In genomic region chr12:131896811-131897270, GRCh38 we compare ENCODE assay signal across 8 cellular contexts. TPM values are rescaled to one million over a fixed set of nuclear protein-coding genes. Genes with fewer than 3 reads are reported as not detected.
DNase-seq lines count a peak whose midpoint lies in the region; ATAC-seq, FAIRE-seq and TF ChIP-seq lines count a peak whose summit lies in the region.

No MANE protein-coding gene starts in this region.

- POLR2A ChIA-PET in A549 (lab: Yijun Ruan, JAX): interaction anchor here (1.0 to 1.4 kb wide), 4 partner anchors 31 to 43 kb away, joined by 3 to 5 read pairs (median 4); no protein-coding TSS in a partner anchor

- H2AFZ ChIP-seq in MM.1S (ENCODE audit: low read length): no peak overlapping the region

- ATAC-seq in A549: no peak; a peak in 1 of 6 replicates

- intact Hi-C loops in dendritic cell treated with granulocyte-macrophage colony-stimulating factor and Interleukin-4, amounts not matched to agents 40 ng/mL and 50 ng/mL, for 4 days (cut with micrococcal nuclease): loop anchor here (5.0 to 10.0 kb wide), 3 partner anchors 35 to 62 kb away; partner anchors contain the start of gene EP400

- TF ChIP-seq RAD21 in A549 (conservative IDR thresholded peaks at IDR 0.05 in 1 of 2, IDR thresholded peaks at IDR 0.05 in 1 of 2): no peak

- peak overlapping the region; percentile 93 for H3K4me3 ChIP-seq in A549
- H3K4me3 ChIP-seq in MM.1S (ENCODE audit: low read length): peak overlapping the region; percentile 67
- H3K4me3 ChIP-seq in mucosa of stomach (ENCODE audit: low read length): peak overlapping the region; percentile 83

- no peak for DNase-seq in A549 (ENCODE audit: low read depth in 1 of 2, low spot score in 1 of 2)
- no peak for DNase-seq in MM.1S
- DNase-seq in NOMO-1 treated with DMSO at 0.1 percent for 48 hours (lab: John Stamatoyannopoulos, UW; ENCODE audit: unreplicated experiment): no peak
- DNase-seq in activated gamma-delta T cell (lab: John Stamatoyannopoulos, UW): no peak
- no peak for DNase-seq in OCI-M1 (lab: John Stamatoyannopoulos, UW)
- DNase-seq in activated effector memory CD4-positive, alpha-beta T cell treated with Interleukin-2 at 50 U/mL for 16 hours: no peak

- H3K4me1 ChIP-seq in A549: peaks cover 43% of the 10 kb centered on the region
- no peaks in the 10 kb centered on the region for H3K4me1 ChIP-seq in MM.1S (ENCODE audit: low read length)
- H3K4me1 ChIP-seq in mucosa of stomach (ENCODE audit: control insufficient read depth, insufficient read depth, low read length): peaks cover 24% of the 10 kb centered on the region

- H3F3A ChIP-seq in MM.1S (ENCODE audit: insufficient read depth, low read length): no peaks in the 10 kb centered on the region

- H3K27me3 ChIP-seq in MM.1S (replicated peaks; ENCODE audit: insufficient read depth, low read length) (no peaks in the 10 kb centered on the region), mucosa of stomach (ENCODE audit: control insufficient read depth, insufficient read depth, low read length) (no peaks in the 10 kb centered on the region)

- H3K4me1 Mint-ChIP-seq in dendritic cell treated with granulocyte-macrophage colony-stimulating factor and Interleukin-4, amounts not matched to agents 40 ng/mL and 50 ng/mL, for 4 days (ENCODE audit: low read depth): peaks cover 33% of the 10 kb centered on the region

- TF ChIP-seq EP300 in A549 (IDR thresholded peaks at IDR 0.05): no peak

- no peaks in the 10 kb centered on the region for H3K36me3 ChIP-seq in MM.1S (replicated peaks; ENCODE audit: insufficient read depth, low read length)
- no peaks in the 10 kb centered on the region for H3K36me3 ChIP-seq in mucosa of stomach (ENCODE audit: control insufficient read depth, insufficient read depth, low read length)

- H3K27ac ChIP-seq in A549 (peak overlapping the region; percentile 98 to 99), MM.1S (ENCODE audit: low read length) (peak overlapping the region; percentile 67; the same call in 1 of the 2 replicates)

- H3K9me3 ChIP-seq in A549 (no peaks in the 10 kb centered on the region), MM.1S (replicated peaks; ENCODE audit: insufficient read depth, low read length) (no peaks in the 10 kb centered on the region), mucosa of stomach (ENCODE audit: control insufficient read depth, low read length) (no peaks in the 10 kb centered on the region)

- peaks cover 54% of the 10 kb centered on the region for H3K36me3 Mint-ChIP-seq in dendritic cell treated with granulocyte-macrophage colony-stimulating factor and Interleukin-4, amounts not matched to agents 40 ng/mL and 50 ng/mL, for 4 days (ENCODE audit: low read depth)

- H3K9me2 ChIP-seq in MM.1S (replicated peaks; ENCODE audit: insufficient read depth, low read length): no peaks in the 10 kb centered on the region

- CTCF ChIA-PET in A549 (lab: Yijun Ruan, JAX): interaction anchor here (0.6 to 2.5 kb wide), 5 partner anchors 8 to 190 kb away, joined by 3 to 7 read pairs (median 3); no protein-coding TSS in a partner anchor

- FAIRE-seq in A549 (lab: Jason Lieb, UNC): no peak

- H3K4me3 Mint-ChIP-seq in dendritic cell treated with granulocyte-macrophage colony-stimulating factor and Interleukin-4, amounts not matched to agents 40 ng/mL and 50 ng/mL, for 4 days: peak overlapping the region; percentile 83

- H3K79me2 ChIP-seq in MM.1S (ENCODE audit: low read length): no peaks in the 10 kb centered on the region; the same call in 1 of the 2 replicates

- peak overlapping the region; percentile 87 for H3K27ac Mint-ChIP-seq in dendritic cell treated with granulocyte-macrophage colony-stimulating factor and Interleukin-4, amounts not matched to agents 40 ng/mL and 50 ng/mL, for 4 days

- no peaks in the 10 kb centered on the region for H4K20me1 ChIP-seq in MM.1S (ENCODE audit: insufficient read depth, low read length)

- H3K4me2 ChIP-seq in A549 (peak overlapping the region; percentile 100), MM.1S (ENCODE audit: low read depth, low read length) (peak overlapping the region; percentile 87)

- TF ChIP-seq CTCF in A549 (IDR thresholded peaks at IDR 0.05) (no peak), MM.1S (IDR thresholded peaks at IDR 0.05; ENCODE audit: low read length) (no peak)

- 81% methylated on average over 13 of the region's 14 CpGs for WGBS in A549 (ENCODE audit: missing lambda C conversion rate)

- no peak for TF ChIP-seq POLR2A in A549 (IDR thresholded peaks at IDR 0.05; ENCODE audit: low read length)

- H3K27me3 Mint-ChIP-seq in dendritic cell treated with granulocyte-macrophage colony-stimulating factor and Interleukin-4, amounts not matched to agents 40 ng/mL and 50 ng/mL, for 4 days: no peaks in the 10 kb centered on the region

- H3K9me3 Mint-ChIP-seq in dendritic cell treated with granulocyte-macrophage colony-stimulating factor and Interleukin-4, amounts not matched to agents 40 ng/mL and 50 ng/mL, for 4 days: no peaks in the 10 kb centered on the region

- H3K9ac ChIP-seq in MM.1S (ENCODE audit: low read length) (peak overlapping the region; percentile 82), mucosa of stomach (ENCODE audit: low read length) (peak overlapping the region; percentile 87)

TF ChIP-seq in A549, 52 proteins besides CTCF, POLR2A, EP300 and RAD21:
- no peak for TF ChIP-seq RCOR1 (IDR thresholded peaks at IDR 0.05; ENCODE audit: low read depth, low read length)
- TF ChIP-seq CHD4 (IDR thresholded peaks at IDR 0.05; ENCODE audit: borderline replicate concordance): no peak
- no peak for TF ChIP-seq HOXB13 (CRISPR knock-in tag; IDR thresholded peaks at IDR 0.05; ENCODE audit: low read depth)
- TF ChIP-seq, protein P1, sequence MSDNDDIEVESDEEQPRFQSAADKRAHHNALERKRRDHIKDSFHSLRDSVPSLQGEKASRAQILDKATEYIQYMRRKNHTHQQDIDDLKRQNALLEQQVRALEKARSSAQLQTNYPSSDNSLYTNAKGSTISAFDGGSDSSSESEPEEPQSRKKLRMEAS (IDR thresholded peaks at IDR 0.05): peak; percentile 9; the same call in 1 of the 2 replicates

RNA-seq across cellular contexts. Expression of gene ULK1, which starts 2.4 kb away (rescaled TPM):
- polyA plus RNA-seq in A549 (2011; rRNA removed): 15.1 and 18.4 TPM in 2 replicates
- 43.7 and 65.4 TPM in 2 replicates for polyA plus RNA-seq in A549 (2012; cell fraction: cytosol; rRNA removed)
- polyA plus RNA-seq in A549 (2012; cell fraction: nucleus; rRNA removed): 271 and 363 TPM in 2 replicates
- 37.7 to 49.2 TPM (median 46.2 TPM) in 3 replicates for polyA plus RNA-seq in A549 (2017; fragmentation: RNase III; extraction: RNeasy Plus Mini Kit Qiagen cat#74134 plus additional on column Dnase treatment)
- 13.4 and 13.5 TPM in 2 replicates for polyA minus RNA-seq in A549 (2011; rRNA and poly(A)+ RNA removed)

RNA-seq across cellular contexts. Expression of gene PUS1, which starts 32.2 kb away (rescaled TPM):
- 47.9 and 62.8 TPM in 2 replicates for polyA plus RNA-seq in A549 (2011; rRNA removed)
- polyA plus RNA-seq in A549 (2012; cell fraction: cytosol; rRNA removed): 173 and 184 TPM in 2 replicates
- 253 and 289 TPM in 2 replicates for polyA plus RNA-seq in A549 (2012; cell fraction: nucleus; rRNA removed)
- 50.3 to 55.0 TPM (median 51.1 TPM) in 3 replicates for polyA plus RNA-seq in A549 (2017; fragmentation: RNase III; extraction: RNeasy Plus Mini Kit Qiagen cat#74134 plus additional on column Dnase treatment)
- 50.5 and 54.5 TPM in 2 replicates for polyA minus RNA-seq in A549 (2011; rRNA and poly(A)+ RNA removed)

RNA-seq across cellular contexts. Expression of gene EP400, which starts 52.9 kb away (rescaled TPM):
- polyA plus RNA-seq in A549 (2011; rRNA removed) (9.7 and 18.5 TPM in 2 replicates), A549 (2017; fragmentation: RNase III; extraction: RNeasy Plus Mini Kit Qiagen cat#74134 plus additional on column Dnase treatment) (14.9 to 18.0 TPM (median 15.2 TPM) in 3 replicates)
- polyA plus RNA-seq in A549 (2012; cell fraction: cytosol; rRNA removed): 9.4 and 11.5 TPM in 2 replicates
- 35.1 and 46.1 TPM in 2 replicates for polyA plus RNA-seq in A549 (2012; cell fraction: nucleus; rRNA removed)
- 21.2 and 25.8 TPM in 2 replicates for polyA minus RNA-seq in A549 (2011; rRNA and poly(A)+ RNA removed)
